In genomic region chr22:23539135-23539838, GRCh38 we compare ENCODE assay signal across 8 cellular contexts. TPM values are rescaled to one million over a fixed set of nuclear protein-coding genes. Genes with fewer than 3 reads are reported as not detected.
DNase-seq lines count a peak whose midpoint lies in the region; ATAC-seq lines count a peak whose summit lies in the region.

No MANE protein-coding gene starts in this region.

- H3K4me2 ChIP-seq in BLaER1, result peak overlapping the region; percentile 92

- intact Hi-C loops in left cardiac atrium (cut with DNase I), result loop anchor here in 1 of 2 donors (5.0 kb wide), 1 partner anchor 137 kb away; no protein-coding TSS in a partner anchor

- H3K27me3 ChIP-seq in BLaER1 (no peaks in the 10 kb centered on the region), adipocyte (replicated peaks; ENCODE audit: control insufficient read depth, insufficient read depth, low read length) (peaks cover 25% of the 10 kb centered on the region)

- H3K9me3 ChIP-seq in BLaER1 (no peaks in the 10 kb centered on the region), adipocyte (ENCODE audit: control insufficient read depth, low read length) (no peaks in the 10 kb centered on the region)

- H3K36me3 ChIP-seq in BLaER1 (no peaks in the 10 kb centered on the region), adipocyte (ENCODE audit: control insufficient read depth, insufficient read depth, low read length, severe bottlenecking) (no peaks in the 10 kb centered on the region)

- no peaks in the 10 kb centered on the region for H4K20me1 ChIP-seq in BLaER1

- DNase-seq in NCI-H1092 treated with DMSO at 0.1 percent for 48 hours (lab: John Stamatoyannopoulos, UW) (peak; percentile 89), T follicular helper cell (ENCODE audit: low read depth) (peak; percentile 54), adipocyte (ENCODE audit: low read depth) (peak; percentile 89), left cardiac atrium (peak; percentile 84), retina (peak; percentile 88), NCI-H226 (no peak)

- H3K4me1 ChIP-seq in BLaER1 (peaks cover 70% of the 10 kb centered on the region), adipocyte (ENCODE audit: control insufficient read depth, insufficient read depth, low read length) (peaks cover 4% of the 10 kb centered on the region)

- H3K9ac ChIP-seq in BLaER1, result no peak overlapping the region
- no peak overlapping the region for H3K9ac ChIP-seq in adipocyte (ENCODE audit: low read length)

- 0 out of 2 replicates have a peak overlapping the region, but pooled peaks have one; percentile 2 for H3K4me3 ChIP-seq in BLaER1
- no peak overlapping the region for H3K4me3 ChIP-seq in adipocyte (ENCODE audit: low read length)

- H3K27ac ChIP-seq in BLaER1, result 0 out of 2 replicates have a peak overlapping the region, but pooled peaks have one; percentile 73

- ATAC-seq in GM21526 (IDR thresholded peaks at IDR 0.05; ENCODE audit: low FRiP score, unreplicated experiment) (peak; percentile 75), left cardiac atrium (peak; percentile 96 to 98)

RNA-seq across cellular contexts. Expression of gene IGLL1, which starts 40.8 kb away (rescaled TPM):
- total RNA-seq in left cardiac atrium, result not detected
